ENCODE assay signal across 19 cellular contexts in genomic region chr6:108727966-108728730, GRCh38.
"Had no signal": no experiment of that assay in that cellular context is flagged by ENCODE, and none has a peak within 500 bp of the region (broad histone marks: within the 10 kb centered on the region; RNA-seq: fewer than 3 reads in every experiment).

No MANE protein-coding gene starts in this region.

- ATAC-seq: heart right ventricle, natural killer cell, T-helper 17 cell, upper lobe of right lung had no signal

- H3K9me3 ChIP-seq: upper lobe of right lung had no signal

- H3K4me1 ChIP-seq: left ventricle myocardium inferior, sigmoid colon had no signal

- H3K36me3 ChIP-seq: heart right ventricle, left ventricle myocardium inferior, sigmoid colon, spleen, upper lobe of right lung had no signal

- H3K27ac ChIP-seq: heart right ventricle, left ventricle myocardium inferior, sigmoid colon, spleen, upper lobe of right lung had no signal

- H3K4me3 ChIP-seq: heart right ventricle, left ventricle myocardium inferior, sigmoid colon, spleen, upper lobe of right lung had no signal

- H3K27me3 ChIP-seq: heart right ventricle, sigmoid colon, spleen, upper lobe of right lung had no signal

- DNase-seq: activated CD4-positive, alpha-beta memory T cell treated with anti-CD3 and anti-CD28 coated beads, Interleukin-2, amount 10 ng/mL, durations not matched to agents 7 days and 5 days; activated CD4-positive, alpha-beta T cell treated with anti-CD3 and anti-CD28 coated beads for 48 hours; activated effector memory CD4-positive, alpha-beta T cell treated with anti-CD3 and anti-CD28 coated beads, Interleukin-2, amount 50 U/mL, for 16 hours; activated naive CD4-positive, alpha-beta T cell treated with anti-CD3 and anti-CD28 coated beads, Interleukin-2, amount 10 ng/mL, durations not matched to agents 7 days and 5 days; amygdala; cerebellar nuclear complex; effector CD4-positive, alpha-beta T cell; erythroblast; foreskin fibroblast; heart right ventricle; left ventricle myocardium inferior; natural killer cell; retina; sigmoid colon; spleen; stimulated activated CD4-positive, alpha-beta T cell treated with anti-CD3 and anti-CD28 coated beads, Interleukin-4, amount 100 ng/mL, for 24 hours; stimulated activated naive CD4-positive, alpha-beta T cell treated with Interleukin-2 at 50 U/mL for 16 hours; T-helper 17 cell; upper lobe of right lung had no signal
